Comparison of ENCODE assay signal across 19 cellular contexts in genomic region chr7:151777913-151778670, GRCh38.
DNase-seq lines count a peak whose midpoint lies in the region; ATAC-seq, FAIRE-seq and TF ChIP-seq lines count a peak whose summit lies in the region.
"Had no signal": no experiment of that assay in that cellular context is flagged by ENCODE, and none has a peak within 500 bp of the region (broad histone marks: within the 10 kb centered on the region; RNA-seq: fewer than 3 reads in every experiment).

No MANE protein-coding gene starts in this region.

- TF ChIP-seq CTCF in left ventricle myocardium inferior (IDR thresholded peaks at IDR 0.05; ENCODE audit: borderline replicate concordance) (no peak), heart right ventricle (IDR thresholded peaks at IDR 0.05) (no peak)

- H3K27me3 Mint-ChIP-seq in activated T-helper 17 cell treated with anti-CD3 and anti-CD28 coated beads, Interleukin-2, amount 50 U/mL, for 72 hours = no peaks in the 10 kb centered on the region
- H3K27me3 Mint-ChIP-seq: IgD-negative memory B cell had no signal

- H3K36me3 Mint-ChIP-seq in activated T-helper 17 cell treated with anti-CD3 and anti-CD28 coated beads, Interleukin-2, amount 50 U/mL, for 72 hours (ENCODE audit: low read depth) = peaks cover 6% of the 10 kb centered on the region

- H3K4me1 ChIP-seq in left ventricle myocardium inferior (peaks cover 7% of the 10 kb centered on the region), heart right ventricle (peaks cover 0 to 8% (median 6%) of the 10 kb centered on the region in 9 donors), aorta (ENCODE audit: control insufficient read depth in 1 of 2, insufficient read depth in 2 of 2, low read length in 2 of 2) (no peaks in the 10 kb centered on the region)
- H3K4me1 ChIP-seq: A549, BE2C had no signal

- FAIRE-seq in GM19239 (lab: Jason Lieb, UNC) = no peak
- FAIRE-seq: A549, H54 had no signal

- intact Hi-C loops in left ventricle myocardium inferior (cut with micrococcal nuclease) = no loop called here
- intact Hi-C loops in heart right ventricle (cut with DNase I) = no loop called here
- intact Hi-C loops in posterior vena cava (cut with DNase I) = no loop called here
- intact Hi-C loops in aorta (cut with DNase I) = no loop called here

- peak overlapping the region; percentile 1 for H3K27ac Mint-ChIP-seq in activated T-helper 17 cell treated with anti-CD3 and anti-CD28 coated beads, Interleukin-2, amount 50 U/mL, for 72 hours
- H3K27ac Mint-ChIP-seq: CD8-positive, alpha-beta T cell had no signal

- DNase-seq in left ventricle myocardium inferior (peak; percentile 13), heart right ventricle (no peak), posterior vena cava (ENCODE audit: low spot score) (peak; percentile 47), aorta (peak; percentile 42 to 43), GM19239 (ENCODE audit: insufficient read length, low spot score) (no peak), HK-2 (ENCODE audit: unreplicated experiment) (no peak)
- no peak for DNase-seq in stimulated activated naive CD4-positive, alpha-beta T cell (lab: John Stamatoyannopoulos, UW)
- DNase-seq: BE2C; Caco-2; CD8-positive, alpha-beta T cell; DND-41; GF-D8; GM23248 had no signal

- ATAC-seq in heart right ventricle (no peak), aorta (ENCODE audit: low FRiP score) (no peak)
- ATAC-seq in activated T-helper 17 cell treated with anti-CD3 and anti-CD28 coated beads, Interleukin-2, amount 50 U/mL, for 72 hours (replicated peaks) = no peak
- ATAC-seq: A549; CD8-positive, alpha-beta T cell; HCT116 had no signal

- no peak overlapping the region for H3K4me3 Mint-ChIP-seq in activated T-helper 17 cell treated with anti-CD3 and anti-CD28 coated beads, Interleukin-2, amount 50 U/mL, for 72 hours
- H3K4me3 Mint-ChIP-seq: CD8-positive, alpha-beta T cell; IgD-negative memory B cell had no signal

- 84 to 94% methylated on average over 7 of the region's 7 CpGs for WGBS in heart right ventricle, 2 donors
- 94 to 96% methylated on average over 7 of the region's 7 CpGs for WGBS in aorta, 2 donors

- H3K4me1 Mint-ChIP-seq in activated T-helper 17 cell treated with anti-CD3 and anti-CD28 coated beads, Interleukin-2, amount 50 U/mL, for 72 hours = peaks cover 5% of the 10 kb centered on the region

- no peak overlapping the region for H3K4me3 ChIP-seq in left ventricle myocardium inferior
- H3K4me3 ChIP-seq in heart right ventricle = no peak overlapping the region
- H3K4me3 ChIP-seq in aorta (ENCODE audit: low read length in 2 of 2) = no peak overlapping the region
- H3K4me3 ChIP-seq: A549, GM23248 had no signal

- H3K27me3 ChIP-seq in left ventricle myocardium inferior (ENCODE audit: low read depth) (no peaks in the 10 kb centered on the region), heart right ventricle (no peaks in the 10 kb centered on the region), aorta (ENCODE audit: control insufficient read depth in 1 of 2, insufficient read depth in 2 of 2, low read length in 1 of 2) (no peaks in the 10 kb centered on the region)
- H3K27me3 ChIP-seq: BE2C had no signal

- H3K27ac ChIP-seq in left ventricle myocardium inferior (replicated peaks) (no peak overlapping the region), heart right ventricle (no peak overlapping the region), aorta (ENCODE audit: low read depth in 1 of 2, low read length in 2 of 2) (no peak overlapping the region)
- H3K27ac ChIP-seq: A549, C4-2B, GM23248 had no signal

- H3K36me3 ChIP-seq in left ventricle myocardium inferior (peaks cover 6% of the 10 kb centered on the region), heart right ventricle (peaks cover 0 to 8% (median 0%) of the 10 kb centered on the region in 9 donors), aorta (ENCODE audit: control insufficient read depth in 1 of 2, insufficient read depth in 2 of 2, low read length in 1 of 2) (no peaks in the 10 kb centered on the region)
- H3K36me3 ChIP-seq: BE2C had no signal

- H3K9me3 Mint-ChIP-seq in activated T-helper 17 cell treated with anti-CD3 and anti-CD28 coated beads, Interleukin-2, amount 50 U/mL, for 72 hours = no peaks in the 10 kb centered on the region
- H3K9me3 Mint-ChIP-seq: CD8-positive, alpha-beta T cell; IgD-negative memory B cell had no signal

- H3K9me3 ChIP-seq in left ventricle myocardium inferior (replicated peaks) (no peaks in the 10 kb centered on the region), heart right ventricle (no peaks in the 10 kb centered on the region), aorta (ENCODE audit: control insufficient read depth, low read length) (no peaks in the 10 kb centered on the region)
- H3K9me3 ChIP-seq: BE2C, Caco-2 had no signal

Comparison
In these comparisons a context has a peak if more than half of its experiments do, and no peak if none do; other contexts are left out.
1. DNase-seq: peak in left ventricle myocardium inferior (single experiment), posterior vena cava (single experiment) and aorta (2 of 2); none in heart right ventricle (0 of 2), stimulated activated naive CD4-positive, alpha-beta T cell (0 of 6), GM19239 (single experiment) and HK-2 (single experiment).